Comparison of ENCODE assay signal across 1 cellular context in the genomic region with DNA sequence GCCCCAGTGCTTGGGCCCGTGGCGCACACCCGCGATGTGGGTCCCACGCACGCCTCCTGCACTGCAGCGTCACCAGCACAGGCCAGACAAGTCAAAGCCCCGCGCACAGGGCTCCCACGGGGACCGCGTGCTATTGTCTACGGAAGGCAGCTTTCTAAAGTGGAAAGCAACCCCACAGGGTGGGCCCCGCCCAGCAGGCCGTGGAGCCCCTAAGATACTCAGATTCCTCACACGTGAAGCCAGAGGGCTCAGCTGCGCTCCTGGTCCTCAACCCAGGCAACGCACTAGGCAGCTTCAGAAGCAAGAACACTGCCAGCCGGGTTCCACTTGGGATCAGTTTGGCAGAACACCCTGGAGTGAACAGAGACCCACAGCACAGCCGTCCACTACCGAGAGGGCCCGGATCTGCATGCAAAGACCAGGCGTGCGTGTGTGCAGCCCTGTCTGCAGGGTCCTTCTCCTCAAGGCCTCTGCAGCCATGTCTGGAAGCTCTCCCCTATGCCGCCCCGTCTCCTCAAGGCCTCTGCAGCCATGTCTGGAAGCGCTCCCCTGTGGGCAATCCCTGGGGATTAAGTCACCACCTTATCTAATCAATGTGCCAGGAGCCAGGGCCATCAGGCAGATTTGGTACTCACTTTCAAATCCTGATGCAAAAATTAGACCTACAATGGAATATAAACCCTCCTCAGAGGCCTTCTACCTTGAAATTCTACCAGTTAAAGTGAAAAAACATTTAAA.
TF ChIP-seq lines count a peak whose summit lies in the region.

No MANE protein-coding gene starts in this region.

TF ChIP-seq in GM23338, 12 proteins besides CTCF, POLR2A, EP300 and RAD21 (continued from another document):
- TF ChIP-seq ZNF462 (CRISPR knock-in tag; IDR thresholded peaks at IDR 0.05) (no peak), REST (IDR thresholded peaks at IDR 0.05; ENCODE audit: unreplicated experiment) (no peak), EZH2phosphoT487 (IDR thresholded peaks at IDR 0.05; ENCODE audit: unreplicated experiment) (no peak), JUNB (IDR thresholded peaks at IDR 0.05; ENCODE audit: unreplicated experiment) (no peak), EZH2 (IDR thresholded peaks at IDR 0.05; ENCODE audit: low read depth, unreplicated experiment) (no peak)
